Comparison of ENCODE assay signal across 8 cellular contexts in genomic region chr12:118459110-118459509, GRCh38.
"Had no signal": no experiment of that assay in that cellular context is flagged by ENCODE, and none has a peak within 500 bp of the region (broad histone marks: within the 10 kb centered on the region; RNA-seq: fewer than 3 reads in every experiment).

No MANE protein-coding gene starts in this region.

- FAIRE-seq: G401.6, GM12878, GM12891, GM12892, GM18507, GM19239 had no signal

- DNase-seq: GDM1, GF-D8 had no signal

- H3K4me3 ChIP-seq: GM12878 had no signal

- ATAC-seq: GM12878 had no signal
